ENCODE assay signal across 8 cellular contexts in the genomic region with DNA sequence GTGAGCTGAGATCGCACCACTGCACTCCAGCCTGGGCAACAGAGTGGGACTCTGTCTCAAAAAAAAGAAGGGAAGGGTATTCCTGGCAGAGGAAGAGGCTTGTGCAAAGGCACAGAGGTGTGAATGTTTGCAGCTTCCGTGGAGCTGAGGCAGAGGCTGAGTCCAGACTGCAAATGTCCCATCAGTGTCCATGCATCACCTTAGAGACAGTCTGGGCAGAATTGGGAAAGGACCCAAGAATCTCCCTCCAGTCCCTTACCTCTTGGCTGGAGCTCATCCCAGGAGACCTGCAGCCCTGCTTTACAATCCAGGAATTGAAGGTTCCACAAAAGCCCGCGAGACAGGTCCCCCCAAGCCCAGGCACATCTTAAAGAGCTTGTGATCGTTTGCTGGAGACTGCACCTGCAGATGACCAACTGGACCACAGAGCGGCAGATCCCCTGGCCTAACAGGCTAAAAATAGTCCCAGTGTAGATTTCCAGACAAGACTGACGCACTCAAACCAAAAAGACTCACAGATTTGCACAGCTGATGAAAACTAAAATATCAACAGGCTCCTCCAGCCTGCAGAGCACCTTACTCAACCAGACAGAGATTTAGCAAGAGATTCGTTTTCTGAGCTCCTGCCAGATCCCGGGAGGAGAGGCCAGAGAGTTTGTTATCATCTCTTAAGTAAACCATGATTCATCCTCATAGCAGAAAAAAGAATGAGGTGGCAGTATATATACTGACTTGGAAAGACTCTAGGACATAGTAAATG. TPM values are rescaled to one million over a fixed set of nuclear protein-coding genes. Genes with fewer than 3 reads are reported as not detected.
DNase-seq lines count a peak whose midpoint lies in the region; ATAC-seq, FAIRE-seq and TF ChIP-seq lines count a peak whose summit lies in the region.
"Had no signal": no experiment of that assay in that cellular context is flagged by ENCODE, and none has a peak within 500 bp of the region (broad histone marks: within the 10 kb centered on the region; RNA-seq: fewer than 3 reads in every experiment).

No MANE protein-coding gene starts in this region.

- H3K9me3 ChIP-seq in transverse colon (no peaks in the 10 kb centered on the region), T-helper 17 cell (ENCODE audit: control insufficient read depth, low read length, poor library complexity, severe bottlenecking) (no peaks in the 10 kb centered on the region)
- H3K9me3 ChIP-seq: heart left ventricle had no signal

- H3K4me3 ChIP-seq in transverse colon = no peak overlapping the region
- H3K4me3 ChIP-seq: heart left ventricle had no signal

- intact Hi-C loops in transverse colon (cut with DNase I; ENCODE audit: low total_unique reads) = no loop called here

- no peak for TF ChIP-seq EP300 in transverse colon (IDR thresholded peaks at IDR 0.05; ENCODE audit: low read depth)

- H3K27me3 ChIP-seq in transverse colon = no peaks in the 10 kb centered on the region
- H3K27me3 ChIP-seq: heart left ventricle had no signal

- no peak for TF ChIP-seq CTCF in transverse colon (IDR thresholded peaks at IDR 0.05)

- in situ Hi-C loops in transverse colon (cut with MboI; ENCODE audit: low pct_ligation_motif_present in 1 of 4, low pct_unique_long_range_greater_than_20kb in 1 of 4, low sequenced_read_pairs in 3 of 4) = loop anchor here in 1 of 4 donors (25.0 kb wide), 1 partner anchor 419 kb away; a partner anchor contains a TSS

- WGBS in transverse colon (ENCODE audit: low coverage in 1 of 2), 2 donors = 20 to 47% methylated on average over 1 to 9 of the region's 9 CpGs

- no peaks in the 10 kb centered on the region for H3K36me3 Mint-ChIP-seq in T-helper 17 cell (ENCODE audit: low read depth)

- no peaks in the 10 kb centered on the region for H3K36me3 ChIP-seq in transverse colon
- H3K36me3 ChIP-seq: heart left ventricle had no signal

- H3K27ac Mint-ChIP-seq in T-helper 17 cell = no peak overlapping the region

- no peaks in the 10 kb centered on the region for H3K4me1 Mint-ChIP-seq in T-helper 17 cell

- no peak for TF ChIP-seq POLR2A in transverse colon (IDR thresholded peaks at IDR 0.05)

- H3K27ac ChIP-seq in transverse colon = peak overlapping the region in 3 of 4 donors; percentile 49 to 78 (median 59)

- peaks cover 30% of the 10 kb centered on the region for H3K27me3 Mint-ChIP-seq in T-helper 17 cell

- no peak overlapping the region for H3K4me3 Mint-ChIP-seq in T-helper 17 cell

- H3K4me1 ChIP-seq in transverse colon = peaks cover 4 to 13% (median 10%) of the 10 kb centered on the region in 4 donors

- FAIRE-seq in GM19239 (lab: Jason Lieb, UNC) = no peak

- DNase-seq in HS-27A (ENCODE audit: low read depth) (peak; percentile 58), amniotic stem cell (lab: John Stamatoyannopoulos, UW) (peak; percentile 88), kidney tubule cell (ENCODE audit: low spot score) (peak; percentile 74), transverse colon (peak; percentile 61), T-helper 17 cell (no peak), GM19239 (ENCODE audit: insufficient read length, low spot score) (no peak)
- DNase-seq: heart left ventricle had no signal

- ATAC-seq in T-helper 17 cell (no peak), HG02759 (IDR thresholded peaks at IDR 0.05; ENCODE audit: unreplicated experiment) (no peak)

RNA-seq across cellular contexts. Expression of a gene that starts 22.9 kb away (rescaled TPM):
- total RNA-seq in transverse colon (1 to 10 TPM in 2 of 4 donors, under 1 TPM in 2; 0.20 to 7.1 (median 1.9) TPM), T-helper 17 cell (under 1 TPM; 0.15 to 0.34 TPM)

Comparison
In these comparisons a context has a peak if more than half of its experiments do, and no peak if none do; other contexts are left out.
1. DNase-seq: peak in HS-27A (single experiment), amniotic stem cell (single experiment), kidney tubule cell (single experiment) and transverse colon (single experiment); none in T-helper 17 cell (0 of 3) and GM19239 (single experiment).